ENCODE assay signal across 8 cellular contexts in the genomic region with DNA sequence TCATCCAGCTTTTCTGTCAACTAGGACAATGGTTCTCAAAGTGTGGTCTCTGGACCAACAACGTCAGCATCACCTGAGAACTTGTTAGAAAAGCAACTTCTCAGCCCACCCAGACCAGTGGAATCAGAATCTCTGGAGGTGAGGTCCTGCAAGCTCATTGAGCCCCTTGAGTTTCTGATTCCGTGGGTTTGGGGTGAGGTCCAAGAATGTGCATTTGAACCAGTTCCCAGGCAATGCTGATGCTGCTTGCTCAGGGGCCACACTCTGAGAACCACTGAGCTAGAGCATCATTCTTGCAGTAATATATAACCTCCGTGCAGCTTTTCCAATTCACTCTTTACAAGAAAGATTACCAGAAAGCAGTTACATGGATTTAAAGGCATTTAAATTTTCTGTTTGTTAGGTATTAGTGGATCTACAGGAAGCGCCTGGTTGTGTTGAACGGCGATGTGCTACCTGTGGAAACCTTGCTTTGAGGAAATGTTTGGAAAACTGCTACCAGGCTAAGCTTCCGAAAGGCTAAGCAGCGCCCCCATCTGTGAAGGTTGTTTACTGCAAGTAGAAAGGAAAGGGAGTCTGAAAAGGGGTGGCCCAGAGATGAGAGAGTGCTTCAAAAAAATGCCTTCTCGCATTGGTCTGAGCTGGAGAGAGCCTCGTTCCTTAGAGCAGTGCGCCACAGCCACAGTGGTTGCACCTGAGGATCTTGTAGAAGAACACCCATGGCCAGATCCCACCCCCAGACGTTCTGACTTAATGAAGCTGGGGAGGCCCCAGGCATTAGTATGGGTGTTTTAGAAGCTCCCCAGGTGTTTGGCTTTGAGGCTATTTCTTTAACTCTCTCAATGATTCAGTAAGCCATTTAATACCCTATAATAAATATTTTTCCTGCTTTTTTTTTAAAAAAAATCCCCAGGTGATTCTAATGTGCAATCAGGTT. TPM values are rescaled to one million over a fixed set of nuclear protein-coding genes. Genes with fewer than 3 reads are reported as not detected.
DNase-seq lines count a peak whose midpoint lies in the region; ATAC-seq and TF ChIP-seq lines count a peak whose summit lies in the region.

No MANE protein-coding gene starts in this region.

- peak; percentile 81 for TF ChIP-seq CTCF in HFF-Myc (IDR thresholded peaks at IDR 0.05; ENCODE audit: low read depth, low read length, missing control alignments)
- peak; percentile 80 for TF ChIP-seq CTCF in cardiac fibroblast (IDR thresholded peaks at IDR 0.05; ENCODE audit: low read depth, low read length)
- peak; percentile 64 for TF ChIP-seq CTCF in liver (IDR thresholded peaks at IDR 0.05; ENCODE audit: low read depth, low read length, missing input control)
- peak; percentile 46 to 75 (median 66) for TF ChIP-seq CTCF in upper lobe of left lung (IDR thresholded peaks at IDR 0.05)

- peak; percentile 81 for DNase-seq in DMS53 (lab: John Stamatoyannopoulos, UW)
- DNase-seq in HFF-Myc (ENCODE audit: extremely low read depth, low read depth) = no peak
- DNase-seq in SJCRH30 = peak; percentile 42 to 75
- DNase-seq in cardiac fibroblast (ENCODE audit: low read depth in 2 of 2) = peak; percentile 59 to 63
- DNase-seq in upper lobe of left lung = peak in 1 of 2 donors; percentile 77

- H3K9ac ChIP-seq in liver (ENCODE audit: low read depth in 1 of 2, low read length in 2 of 2) = no peak overlapping the region

- H3K36me3 ChIP-seq in SJCRH30 (0 out of 2 replicates have a peak, but pooled peaks cover 3% of the 10 kb centered on the region), liver (ENCODE audit: control insufficient read depth in 4 of 4, insufficient read depth in 3 of 4, low read depth in 1 of 4, low read length in 3 of 4) (peaks cover 3 to 57% (median 43%) of the 10 kb centered on the region in 4 donors), upper lobe of left lung (peaks cover 6 to 27% (median 12%) of the 10 kb centered on the region in 4 donors)

- peak; percentile 80 to 86 for TF ChIP-seq RAD21 in liver (IDR thresholded peaks at IDR 0.05)

- 0 out of 2 replicates have a peak, but pooled peaks cover 2% of the 10 kb centered on the region for H3K9me3 ChIP-seq in SJCRH30 (replicated peaks)
- no peaks in the 10 kb centered on the region for H3K9me3 ChIP-seq in liver (ENCODE audit: control insufficient read depth in 4 of 4, low read length in 3 of 4)
- no peaks in the 10 kb centered on the region for H3K9me3 ChIP-seq in upper lobe of left lung

- H3K4me3 ChIP-seq in HFF-Myc (replicated peaks; ENCODE audit: low read depth, low read length) (no peak overlapping the region), SJCRH30 (no peak overlapping the region), cardiac fibroblast (replicated peaks in 1 of 2; ENCODE audit: low read depth in 2 of 2, low read length in 2 of 2) (no peak overlapping the region), liver (ENCODE audit: low read depth in 1 of 3, low read length in 3 of 3) (no peak overlapping the region), upper lobe of left lung (no peak overlapping the region)

- H3K27me3 ChIP-seq in SJCRH30 (no peaks in the 10 kb centered on the region), liver (ENCODE audit: control insufficient read depth in 4 of 4, insufficient read depth in 4 of 4, low read length in 3 of 4) (no peaks in the 10 kb centered on the region), upper lobe of left lung (no peaks in the 10 kb centered on the region)

- no peak for TF ChIP-seq EP300 in upper lobe of left lung (IDR thresholded peaks at IDR 0.05)

- WGBS in liver = 57% methylated on average over 12 of the region's 12 CpGs
- WGBS in upper lobe of left lung, 2 donors = 54 to 60% methylated on average over 11 to 12 of the region's 12 CpGs

- TF ChIP-seq POLR2A in upper lobe of left lung (IDR thresholded peaks at IDR 0.05) = no peak

- H3K27ac ChIP-seq in SJCRH30 = no peak overlapping the region
- no peak overlapping the region for H3K27ac ChIP-seq in liver (ENCODE audit: low read depth in 1 of 2, low read length in 2 of 2)
- H3K27ac ChIP-seq in upper lobe of left lung = peak overlapping the region in 1 of 4 donors; percentile 31

- ATAC-seq in upper lobe of left lung (ENCODE audit: low FRiP score in 2 of 2) (peak; percentile 34 to 75), HG02798 (IDR thresholded peaks at IDR 0.05; ENCODE audit: poor library complexity, unreplicated experiment) (no peak), GM21423 (IDR thresholded peaks at IDR 0.05; ENCODE audit: unreplicated experiment) (no peak)

- peaks cover 19% of the 10 kb centered on the region for H3K4me1 ChIP-seq in SJCRH30
- peaks cover 0 to 3% (median 3%) of the 10 kb centered on the region in 4 donors for H3K4me1 ChIP-seq in liver (ENCODE audit: control insufficient read depth in 4 of 4, insufficient read depth in 4 of 4, low read length in 3 of 4)
- peaks cover 19 to 31% (median 23%) of the 10 kb centered on the region in 4 donors for H3K4me1 ChIP-seq in upper lobe of left lung

TF ChIP-seq in liver, 16 proteins besides CTCF, POLR2A, EP300 and RAD21:
- TF ChIP-seq FOXA1 (IDR thresholded peaks at IDR 0.05) = no peak
- no peak for TF ChIP-seq HNF4A (conservative IDR thresholded peaks at IDR 0.05)
- TF ChIP-seq RXRA (IDR thresholded peaks at IDR 0.05) = no peak
- no peak for TF ChIP-seq TAF1 (conservative IDR thresholded peaks at IDR 0.05)
- no peak for TF ChIP-seq NR2F2 (IDR thresholded peaks at IDR 0.05)
- no peak for TF ChIP-seq GABPA (IDR thresholded peaks at IDR 0.05 in 1 of 2, conservative IDR thresholded peaks at IDR 0.05 in 1 of 2)
- TF ChIP-seq YY1 (IDR thresholded peaks at IDR 0.05) = no peak
- TF ChIP-seq, protein P1, sequence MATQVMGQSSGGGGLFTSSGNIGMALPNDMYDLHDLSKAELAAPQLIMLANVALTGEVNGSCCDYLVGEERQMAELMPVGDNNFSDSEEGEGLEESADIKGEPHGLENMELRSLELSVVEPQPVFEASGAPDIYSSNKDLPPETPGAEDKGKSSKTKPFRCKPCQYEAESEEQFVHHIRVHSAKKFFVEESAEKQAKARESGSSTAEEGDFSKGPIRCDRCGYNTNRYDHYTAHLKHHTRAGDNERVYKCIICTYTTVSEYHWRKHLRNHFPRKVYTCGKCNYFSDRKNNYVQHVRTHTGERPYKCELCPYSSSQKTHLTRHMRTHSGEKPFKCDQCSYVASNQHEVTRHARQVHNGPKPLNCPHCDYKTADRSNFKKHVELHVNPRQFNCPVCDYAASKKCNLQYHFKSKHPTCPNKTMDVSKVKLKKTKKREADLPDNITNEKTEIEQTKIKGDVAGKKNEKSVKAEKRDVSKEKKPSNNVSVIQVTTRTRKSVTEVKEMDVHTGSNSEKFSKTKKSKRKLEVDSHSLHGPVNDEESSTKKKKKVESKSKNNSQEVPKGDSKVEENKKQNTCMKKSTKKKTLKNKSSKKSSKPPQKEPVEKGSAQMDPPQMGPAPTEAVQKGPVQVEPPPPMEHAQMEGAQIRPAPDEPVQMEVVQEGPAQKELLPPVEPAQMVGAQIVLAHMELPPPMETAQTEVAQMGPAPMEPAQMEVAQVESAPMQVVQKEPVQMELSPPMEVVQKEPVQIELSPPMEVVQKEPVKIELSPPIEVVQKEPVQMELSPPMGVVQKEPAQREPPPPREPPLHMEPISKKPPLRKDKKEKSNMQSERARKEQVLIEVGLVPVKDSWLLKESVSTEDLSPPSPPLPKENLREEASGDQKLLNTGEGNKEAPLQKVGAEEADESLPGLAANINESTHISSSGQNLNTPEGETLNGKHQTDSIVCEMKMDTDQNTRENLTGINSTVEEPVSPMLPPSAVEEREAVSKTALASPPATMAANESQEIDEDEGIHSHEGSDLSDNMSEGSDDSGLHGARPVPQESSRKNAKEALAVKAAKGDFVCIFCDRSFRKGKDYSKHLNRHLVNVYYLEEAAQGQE (IDR thresholded peaks at IDR 0.05) = no peak
- TF ChIP-seq, protein P2, sequence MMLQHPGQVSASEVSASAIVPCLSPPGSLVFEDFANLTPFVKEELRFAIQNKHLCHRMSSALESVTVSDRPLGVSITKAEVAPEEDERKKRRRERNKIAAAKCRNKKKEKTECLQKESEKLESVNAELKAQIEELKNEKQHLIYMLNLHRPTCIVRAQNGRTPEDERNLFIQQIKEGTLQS (IDR thresholded peaks at IDR 0.05) = no peak
- TF ChIP-seq, protein P3, sequence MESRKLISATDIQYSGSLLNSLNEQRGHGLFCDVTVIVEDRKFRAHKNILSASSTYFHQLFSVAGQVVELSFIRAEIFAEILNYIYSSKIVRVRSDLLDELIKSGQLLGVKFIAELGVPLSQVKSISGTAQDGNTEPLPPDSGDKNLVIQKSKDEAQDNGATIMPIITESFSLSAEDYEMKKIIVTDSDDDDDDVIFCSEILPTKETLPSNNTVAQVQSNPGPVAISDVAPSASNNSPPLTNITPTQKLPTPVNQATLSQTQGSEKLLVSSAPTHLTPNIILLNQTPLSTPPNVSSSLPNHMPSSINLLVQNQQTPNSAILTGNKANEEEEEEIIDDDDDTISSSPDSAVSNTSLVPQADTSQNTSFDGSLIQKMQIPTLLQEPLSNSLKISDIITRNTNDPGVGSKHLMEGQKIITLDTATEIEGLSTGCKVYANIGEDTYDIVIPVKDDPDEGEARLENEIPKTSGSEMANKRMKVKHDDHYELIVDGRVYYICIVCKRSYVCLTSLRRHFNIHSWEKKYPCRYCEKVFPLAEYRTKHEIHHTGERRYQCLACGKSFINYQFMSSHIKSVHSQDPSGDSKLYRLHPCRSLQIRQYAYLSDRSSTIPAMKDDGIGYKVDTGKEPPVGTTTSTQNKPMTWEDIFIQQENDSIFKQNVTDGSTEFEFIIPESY (IDR thresholded peaks at IDR 0.05) = no peak
- TF ChIP-seq HNF4G (IDR thresholded peaks at IDR 0.05) = no peak
- TF ChIP-seq EGR1 (IDR thresholded peaks at IDR 0.05; ENCODE audit: low read depth in 2 of 2) = no peak
- no peak for TF ChIP-seq JUND (IDR thresholded peaks at IDR 0.05)
- TF ChIP-seq, protein P4, sequence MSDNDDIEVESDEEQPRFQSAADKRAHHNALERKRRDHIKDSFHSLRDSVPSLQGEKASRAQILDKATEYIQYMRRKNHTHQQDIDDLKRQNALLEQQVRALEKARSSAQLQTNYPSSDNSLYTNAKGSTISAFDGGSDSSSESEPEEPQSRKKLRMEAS (IDR thresholded peaks at IDR 0.05) = no peak
- TF ChIP-seq FOXA2 (IDR thresholded peaks at IDR 0.05) = no peak
- no peak for TF ChIP-seq SP1 (IDR thresholded peaks at IDR 0.05)

RNA-seq across cellular contexts. Expression of a gene that starts 50.0 kb away (rescaled TPM):
- total RNA-seq in SJCRH30 (2014; rRNA removed; shearing (Covaris generic)) = not detected in 2 replicates
- total RNA-seq in liver (not detected), upper lobe of left lung (not detected)
- polyA plus RNA-seq in liver = under 1 TPM in 1 of 2 donors, not detected in 1; 0.17 TPM

Comparison
In these comparisons a context has a peak if more than half of its experiments do, and no peak if none do; other contexts are left out.
1. ATAC-seq: peak in upper lobe of left lung (2 of 2); none in HG02798 (single experiment) and GM21423 (single experiment).
2. Peak in every context shown above with its lines, with median percentiles within 50 percentile points of each other: CTCF ChIP-seq.